Comparison of ENCODE assay signal across 17 cellular contexts in the genomic region with DNA sequence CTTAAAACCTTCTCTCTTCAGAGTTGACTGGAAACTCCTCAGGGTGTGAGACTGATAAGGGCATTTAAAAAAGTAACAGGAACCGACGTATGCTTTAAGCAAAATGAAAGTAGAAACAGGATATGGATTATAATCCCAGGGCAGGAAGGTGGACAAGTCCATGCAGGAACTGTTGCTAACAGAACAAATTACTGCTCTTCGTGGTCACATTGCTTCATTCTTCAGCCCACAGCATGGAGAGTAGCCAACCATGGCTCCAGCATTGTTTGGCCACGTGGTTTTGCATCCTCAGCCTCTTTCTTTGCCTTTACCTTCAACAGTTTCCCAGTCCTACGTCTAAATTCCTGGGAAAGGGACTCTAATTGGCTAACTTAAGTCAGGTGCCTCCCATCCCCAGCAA.
"Had no signal": no experiment of that assay in that cellular context is flagged by ENCODE, and none has a peak within 500 bp of the region (broad histone marks: within the 10 kb centered on the region; RNA-seq: fewer than 3 reads in every experiment).

No MANE protein-coding gene starts in this region.

- H3K27me3 ChIP-seq: esophagus muscularis mucosa, hepatocyte had no signal

- H3K4me3 ChIP-seq: coronary artery, esophagus muscularis mucosa, hepatocyte, lung had no signal

- H3K4me1 ChIP-seq: esophagus muscularis mucosa had no signal

- H3K27ac ChIP-seq: coronary artery, esophagus muscularis mucosa, hepatocyte had no signal

- H3K79me2 ChIP-seq: hepatocyte had no signal

- FAIRE-seq: endometrium had no signal

- H3K36me3 ChIP-seq: esophagus muscularis mucosa had no signal

- DNase-seq: activated CD4-positive, alpha-beta T cell treated with anti-CD3 and anti-CD28 coated beads, Interleukin-2, amount 10 ng/mL, durations not matched to agents 24 days and 14 days; activated CD8-positive, alpha-beta T cell treated with anti-CD3 and anti-CD28 coated beads for 36 hours; activated naive CD4-positive, alpha-beta T cell treated with Interleukin-2 at 50 U/mL for 16 hours; activated T-cell treated with anti-CD3 and anti-CD28 coated beads, Interleukin-2, amount 50 U/mL, for 24 hours; central memory CD4-positive, alpha-beta T cell; left colon; midbrain; occipital lobe; stimulated activated CD4-positive, alpha-beta T cell treated with anti-CD3 and anti-CD28 coated beads, Interleukin-2, amount 100 ng/mL, for 24 hours; stimulated activated naive CD4-positive, alpha-beta T cell treated with Interleukin-2 at 50 U/mL for 16 hours; substantia nigra; trophoblast cell had no signal

- ATAC-seq: activated CD8-positive, alpha-beta T cell treated with anti-CD3 and anti-CD28 coated beads for 36 hours; left colon had no signal

- H2AFZ ChIP-seq: hepatocyte had no signal

- H3K4me2 ChIP-seq: hepatocyte had no signal
